In the genomic region with DNA sequence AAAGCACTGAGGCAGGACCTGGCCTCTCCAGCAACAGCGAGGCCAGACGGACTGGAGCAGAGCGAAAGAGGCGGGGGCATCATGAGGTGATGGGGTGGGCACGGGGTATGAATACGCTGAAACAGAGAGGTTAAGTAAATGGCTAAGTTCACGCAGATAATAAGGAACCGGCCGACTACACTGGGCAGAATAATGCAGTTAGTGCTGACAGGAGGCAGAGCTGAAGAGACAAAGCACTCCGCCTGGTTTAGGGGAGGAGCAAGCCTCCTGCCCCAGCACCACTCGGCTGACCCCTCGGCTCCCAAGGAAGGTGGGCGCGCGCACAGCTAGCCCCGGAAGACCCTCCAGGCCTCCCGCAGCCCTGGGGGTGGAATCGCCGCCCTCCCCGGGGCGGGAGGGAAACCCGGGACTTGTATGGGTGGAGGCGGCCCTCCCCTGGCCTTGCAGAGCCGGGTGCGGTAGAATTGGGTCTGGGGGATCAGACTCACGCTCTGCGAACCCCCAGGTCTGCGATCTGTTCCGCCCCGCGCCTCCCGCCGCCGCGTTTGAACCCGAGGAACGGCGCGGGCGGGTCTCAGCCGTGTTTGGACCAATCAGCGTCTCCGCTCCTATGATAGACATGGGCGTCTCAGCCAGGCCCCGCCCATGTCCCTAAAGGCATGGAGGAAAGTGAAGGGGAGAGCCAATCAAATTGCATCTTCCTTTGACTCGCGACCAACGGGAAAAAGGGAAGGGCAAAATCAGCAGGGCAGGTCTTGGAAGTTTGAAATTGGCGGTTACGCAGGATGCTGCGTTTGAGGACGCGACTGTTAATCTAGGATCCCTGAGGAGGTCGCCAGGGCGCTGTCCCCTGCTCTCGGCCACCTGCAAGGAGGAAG, we compare ENCODE assay signal across 1 cellular context.
TF ChIP-seq lines count a peak whose summit lies in the region.

A gene with protein sequence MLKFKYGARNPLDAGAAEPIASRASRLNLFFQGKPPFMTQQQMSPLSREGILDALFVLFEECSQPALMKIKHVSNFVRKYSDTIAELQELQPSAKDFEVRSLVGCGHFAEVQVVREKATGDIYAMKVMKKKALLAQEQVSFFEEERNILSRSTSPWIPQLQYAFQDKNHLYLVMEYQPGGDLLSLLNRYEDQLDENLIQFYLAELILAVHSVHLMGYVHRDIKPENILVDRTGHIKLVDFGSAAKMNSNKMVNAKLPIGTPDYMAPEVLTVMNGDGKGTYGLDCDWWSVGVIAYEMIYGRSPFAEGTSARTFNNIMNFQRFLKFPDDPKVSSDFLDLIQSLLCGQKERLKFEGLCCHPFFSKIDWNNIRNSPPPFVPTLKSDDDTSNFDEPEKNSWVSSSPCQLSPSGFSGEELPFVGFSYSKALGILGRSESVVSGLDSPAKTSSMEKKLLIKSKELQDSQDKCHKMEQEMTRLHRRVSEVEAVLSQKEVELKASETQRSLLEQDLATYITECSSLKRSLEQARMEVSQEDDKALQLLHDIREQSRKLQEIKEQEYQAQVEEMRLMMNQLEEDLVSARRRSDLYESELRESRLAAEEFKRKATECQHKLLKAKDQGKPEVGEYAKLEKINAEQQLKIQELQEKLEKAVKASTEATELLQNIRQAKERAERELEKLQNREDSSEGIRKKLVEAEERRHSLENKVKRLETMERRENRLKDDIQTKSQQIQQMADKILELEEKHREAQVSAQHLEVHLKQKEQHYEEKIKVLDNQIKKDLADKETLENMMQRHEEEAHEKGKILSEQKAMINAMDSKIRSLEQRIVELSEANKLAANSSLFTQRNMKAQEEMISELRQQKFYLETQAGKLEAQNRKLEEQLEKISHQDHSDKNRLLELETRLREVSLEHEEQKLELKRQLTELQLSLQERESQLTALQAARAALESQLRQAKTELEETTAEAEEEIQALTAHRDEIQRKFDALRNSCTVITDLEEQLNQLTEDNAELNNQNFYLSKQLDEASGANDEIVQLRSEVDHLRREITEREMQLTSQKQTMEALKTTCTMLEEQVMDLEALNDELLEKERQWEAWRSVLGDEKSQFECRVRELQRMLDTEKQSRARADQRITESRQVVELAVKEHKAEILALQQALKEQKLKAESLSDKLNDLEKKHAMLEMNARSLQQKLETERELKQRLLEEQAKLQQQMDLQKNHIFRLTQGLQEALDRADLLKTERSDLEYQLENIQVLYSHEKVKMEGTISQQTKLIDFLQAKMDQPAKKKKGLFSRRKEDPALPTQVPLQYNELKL (N-terminal part only) (minus strand): TSS at position 560 of the 878 bp plus-strand sequence. CDS start 1,152 bp downstream, outside the sequence.

TF ChIP-seq in GM23338, 12 proteins besides CTCF, POLR2A, EP300 and RAD21 (continued from another document):
- TF ChIP-seq, protein P1, sequence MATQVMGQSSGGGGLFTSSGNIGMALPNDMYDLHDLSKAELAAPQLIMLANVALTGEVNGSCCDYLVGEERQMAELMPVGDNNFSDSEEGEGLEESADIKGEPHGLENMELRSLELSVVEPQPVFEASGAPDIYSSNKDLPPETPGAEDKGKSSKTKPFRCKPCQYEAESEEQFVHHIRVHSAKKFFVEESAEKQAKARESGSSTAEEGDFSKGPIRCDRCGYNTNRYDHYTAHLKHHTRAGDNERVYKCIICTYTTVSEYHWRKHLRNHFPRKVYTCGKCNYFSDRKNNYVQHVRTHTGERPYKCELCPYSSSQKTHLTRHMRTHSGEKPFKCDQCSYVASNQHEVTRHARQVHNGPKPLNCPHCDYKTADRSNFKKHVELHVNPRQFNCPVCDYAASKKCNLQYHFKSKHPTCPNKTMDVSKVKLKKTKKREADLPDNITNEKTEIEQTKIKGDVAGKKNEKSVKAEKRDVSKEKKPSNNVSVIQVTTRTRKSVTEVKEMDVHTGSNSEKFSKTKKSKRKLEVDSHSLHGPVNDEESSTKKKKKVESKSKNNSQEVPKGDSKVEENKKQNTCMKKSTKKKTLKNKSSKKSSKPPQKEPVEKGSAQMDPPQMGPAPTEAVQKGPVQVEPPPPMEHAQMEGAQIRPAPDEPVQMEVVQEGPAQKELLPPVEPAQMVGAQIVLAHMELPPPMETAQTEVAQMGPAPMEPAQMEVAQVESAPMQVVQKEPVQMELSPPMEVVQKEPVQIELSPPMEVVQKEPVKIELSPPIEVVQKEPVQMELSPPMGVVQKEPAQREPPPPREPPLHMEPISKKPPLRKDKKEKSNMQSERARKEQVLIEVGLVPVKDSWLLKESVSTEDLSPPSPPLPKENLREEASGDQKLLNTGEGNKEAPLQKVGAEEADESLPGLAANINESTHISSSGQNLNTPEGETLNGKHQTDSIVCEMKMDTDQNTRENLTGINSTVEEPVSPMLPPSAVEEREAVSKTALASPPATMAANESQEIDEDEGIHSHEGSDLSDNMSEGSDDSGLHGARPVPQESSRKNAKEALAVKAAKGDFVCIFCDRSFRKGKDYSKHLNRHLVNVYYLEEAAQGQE (IDR thresholded peaks at IDR 0.05; ENCODE audit: unreplicated experiment) = peak; percentile 23
- TF ChIP-seq, protein P2, sequence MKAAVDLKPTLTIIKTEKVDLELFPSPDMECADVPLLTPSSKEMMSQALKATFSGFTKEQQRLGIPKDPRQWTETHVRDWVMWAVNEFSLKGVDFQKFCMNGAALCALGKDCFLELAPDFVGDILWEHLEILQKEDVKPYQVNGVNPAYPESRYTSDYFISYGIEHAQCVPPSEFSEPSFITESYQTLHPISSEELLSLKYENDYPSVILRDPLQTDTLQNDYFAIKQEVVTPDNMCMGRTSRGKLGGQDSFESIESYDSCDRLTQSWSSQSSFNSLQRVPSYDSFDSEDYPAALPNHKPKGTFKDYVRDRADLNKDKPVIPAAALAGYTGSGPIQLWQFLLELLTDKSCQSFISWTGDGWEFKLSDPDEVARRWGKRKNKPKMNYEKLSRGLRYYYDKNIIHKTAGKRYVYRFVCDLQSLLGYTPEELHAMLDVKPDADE (IDR thresholded peaks at IDR 0.05) = no peak
- TF ChIP-seq POLR2AphosphoS5 (IDR thresholded peaks at IDR 0.05; ENCODE audit: low read depth) (peak; percentile 87), JUNB (IDR thresholded peaks at IDR 0.05; ENCODE audit: unreplicated experiment) (peak; percentile 74)
